In genomic region chrX:48936429-48937064, GRCh38 we compare ENCODE assay signal across 1 cellular context.
A peak's percentile ranks its signal among the peaks of the same experiment; 100 is the strongest.
TF ChIP-seq lines count a peak whose summit lies in the region.

No MANE protein-coding gene starts in this region.

TF ChIP-seq in GM12878, 131 proteins besides CTCF, POLR2A, EP300 and RAD21:
- TF ChIP-seq MEF2B (IDR thresholded peaks at IDR 0.05; ENCODE audit: partially characterized antibody, poor library complexity, severe bottlenecking) (peak; percentile 98), CUX1 (IDR thresholded peaks at IDR 0.05; ENCODE audit: insufficient replicate concordance, low read depth, low read length) (peak; percentile 17), FOS (IDR thresholded peaks at IDR 0.05; ENCODE audit: borderline replicate concordance, extremely low read depth, insufficient read length) (no peak), PAX5 (IDR thresholded peaks at IDR 0.05; ENCODE audit: borderline replicate concordance, low read depth, low read length) (no peak)
